9 cellular contexts compared by ENCODE assay signal in genomic region chr4:122584517-122584916, GRCh38. TPM values are rescaled to one million over a fixed set of nuclear protein-coding genes. Genes with fewer than 3 reads are reported as not detected.
DNase-seq lines count a peak whose midpoint lies in the region; ATAC-seq, FAIRE-seq and TF ChIP-seq lines count a peak whose summit lies in the region.
"Had no signal": no experiment of that assay in that cellular context is flagged by ENCODE, and none has a peak within 500 bp of the region (broad histone marks: within the 10 kb centered on the region; RNA-seq: fewer than 3 reads in every experiment).

No MANE protein-coding gene starts in this region.

- POLR2A ChIA-PET in GM10248 (lab: Yijun Ruan, JAX) = no interaction called here

- H3K27me3 Mint-ChIP-seq in activated T-cell treated with anti-CD3 and anti-CD28 coated beads, Interleukin-2, amount 50 U/mL, for 72 hours (ENCODE audit: low read depth) = no peaks in the 10 kb centered on the region

- no peak overlapping the region for H2BK120ac ChIP-seq in mesenchymal stem cell (ENCODE audit: low read depth, low read length)

- peak overlapping the region; percentile 96 for H3K27ac Mint-ChIP-seq in activated T-cell treated with anti-CD3 and anti-CD28 coated beads, Interleukin-2, amount 50 U/mL, for 72 hours

- TF ChIP-seq CTCF in GM10248 (IDR thresholded peaks at IDR 0.05; ENCODE audit: control extremely low read depth, extremely low read depth, low read depth, missing control alignments) (no peak), kidney (IDR thresholded peaks at IDR 0.05; ENCODE audit: borderline replicate concordance, extremely low read depth, insufficient read depth) (no peak), tibial artery (IDR thresholded peaks at IDR 0.05) (no peak)

- 0% methylated on average over 1 of the region's 1 CpG for WGBS in mesenchymal stem cell

- H2BK15ac ChIP-seq in mesenchymal stem cell (ENCODE audit: low read depth, poor library complexity, severe bottlenecking) = no peak overlapping the region

- no peaks in the 10 kb centered on the region for H3K27me3 ChIP-seq in mesenchymal stem cell (ENCODE audit: control insufficient read depth in 1 of 2, insufficient read depth in 1 of 2, low read length in 2 of 2)
- H3K27me3 ChIP-seq in tibial artery = no peaks in the 10 kb centered on the region
- H3K27me3 ChIP-seq: cardiac muscle cell had no signal

- H3K9ac ChIP-seq in mesenchymal stem cell (ENCODE audit: low read length) = peak overlapping the region; percentile 71
- no peak overlapping the region for H3K9ac ChIP-seq in kidney (ENCODE audit: low read length in 2 of 2)

- H3K36me3 ChIP-seq in mesenchymal stem cell (ENCODE audit: control insufficient read depth in 1 of 2, insufficient read depth in 2 of 2, low read depth in 1 of 2, low read length in 2 of 2) (no peaks in the 10 kb centered on the region), kidney (ENCODE audit: control insufficient read depth in 1 of 2, insufficient read depth in 2 of 2, low read length in 2 of 2) (no peaks in the 10 kb centered on the region), tibial artery (no peaks in the 10 kb centered on the region)
- H3K36me3 ChIP-seq: cardiac muscle cell had no signal

- no peak overlapping the region for H2AK5ac ChIP-seq in mesenchymal stem cell (ENCODE audit: low read length, severe bottlenecking)

- no peak overlapping the region for H3K14ac ChIP-seq in mesenchymal stem cell (ENCODE audit: low read length in 2 of 2)

- H3K9me3 ChIP-seq in mesenchymal stem cell (ENCODE audit: control insufficient read depth, low read length) (no peaks in the 10 kb centered on the region), kidney (ENCODE audit: control insufficient read depth in 1 of 2, low read length in 2 of 2) (no peaks in the 10 kb centered on the region), tibial artery (no peaks in the 10 kb centered on the region)

- H3K4ac ChIP-seq in mesenchymal stem cell (ENCODE audit: low read depth in 1 of 2, low read length in 2 of 2) = no peak overlapping the region

- H3K4me2 ChIP-seq in mesenchymal stem cell (ENCODE audit: low read length, poor library complexity, severe bottlenecking) = no peak overlapping the region

- CTCF ChIA-PET in GM10248 (lab: Yijun Ruan, JAX) = no interaction called here

- peaks cover 3% of the 10 kb centered on the region for H3K4me1 ChIP-seq in mesenchymal stem cell (ENCODE audit: control insufficient read depth, insufficient read depth, low read depth, low read length)
- H3K4me1 ChIP-seq in kidney (ENCODE audit: control insufficient read depth in 1 of 2, insufficient read depth in 1 of 2, low read depth in 1 of 2, low read length in 2 of 2) = no peaks in the 10 kb centered on the region
- H3K4me1 ChIP-seq in tibial artery = peaks cover 0 to 9% (median 0%) of the 10 kb centered on the region in 4 donors

- peaks cover 0 to 4% of the 10 kb centered on the region in 2 donors for H3K9me3 Mint-ChIP-seq in activated T-cell treated with anti-CD3 and anti-CD28 coated beads, Interleukin-2, amount 50 U/mL, for 72 hours

- peak; percentile 62 for ATAC-seq in HG03039 (IDR thresholded peaks at IDR 0.05; ENCODE audit: unreplicated experiment)
- peak; percentile 95 to 97 for ATAC-seq in activated T-cell treated with anti-CD3 and anti-CD28 coated beads, Interleukin-2, amount 50 U/mL, for 72 hours (replicated peaks in 1 of 2)

- H3K36me3 Mint-ChIP-seq in activated T-cell treated with anti-CD3 and anti-CD28 coated beads, Interleukin-2, amount 50 U/mL, for 72 hours (ENCODE audit: insufficient read depth in 2 of 2) = peaks cover 0 to 5% of the 10 kb centered on the region in 2 donors

- intact Hi-C loops in cardiac septum (cut with DNase I) (loop anchor here (10.0 kb wide), 1 partner anchor 680 kb away; no protein-coding TSS in a partner anchor), kidney (cut with DNase I) (no loop called here), tibial artery (cut with DNase I; ENCODE audit: low total_unique reads) (no loop called here)

- peak; percentile 25 for DNase-seq in GM10248 (ENCODE audit: extremely low spot score)
- peak in 1 of 2 donors; percentile 11 for DNase-seq in activated T-cell treated with anti-CD3 and anti-CD28 coated beads, Interleukin-2, amount 50 U/mL, for 72 hours
- DNase-seq in mesenchymal stem cell = peak; percentile 91
- DNase-seq in cardiac septum (ENCODE audit: low spot score) = no peak
- DNase-seq in kidney = no peak
- DNase-seq in tibial artery = no peak
- DNase-seq in SKM-1 treated with dmso at 0.1 percent for 144 hours (lab: John Stamatoyannopoulos, UW; ENCODE audit: unreplicated experiment) = no peak

- H3K4me3 Mint-ChIP-seq in activated T-cell treated with anti-CD3 and anti-CD28 coated beads, Interleukin-2, amount 50 U/mL, for 72 hours = peak overlapping the region; percentile 56 to 64

- no peak overlapping the region for H2BK5ac ChIP-seq in mesenchymal stem cell (ENCODE audit: low read depth, low read length, poor library complexity, severe bottlenecking)

- H4K8ac ChIP-seq in mesenchymal stem cell (ENCODE audit: low read length) = no peak overlapping the region

- peak overlapping the region in 1 of 2 experiments; percentile 48 for H3K18ac ChIP-seq in mesenchymal stem cell (ENCODE audit: low read depth in 1 of 2, low read length in 2 of 2)

- H2BK12ac ChIP-seq in mesenchymal stem cell (ENCODE audit: low read length in 2 of 2) = no peak overlapping the region

- no peak overlapping the region for H3K23ac ChIP-seq in mesenchymal stem cell (ENCODE audit: low read length in 2 of 2)

- peaks cover 54% of the 10 kb centered on the region for H3K4me1 Mint-ChIP-seq in activated T-cell treated with anti-CD3 and anti-CD28 coated beads, Interleukin-2, amount 50 U/mL, for 72 hours (ENCODE audit: low read depth)

- H3K4me3 ChIP-seq in mesenchymal stem cell (ENCODE audit: insufficient read depth in 1 of 2, low read depth in 1 of 2, low read length in 2 of 2) (peak overlapping the region in 1 of 2 experiments; percentile 26), kidney (ENCODE audit: low read length in 2 of 2) (no peak overlapping the region), tibial artery (no peak overlapping the region)
- H3K4me3 ChIP-seq: cardiac muscle cell had no signal

- no peak overlapping the region for H4K91ac ChIP-seq in mesenchymal stem cell (ENCODE audit: low read length)

- H2AFZ ChIP-seq in mesenchymal stem cell (ENCODE audit: low read depth, low read length) = no peak overlapping the region

- no peak for FAIRE-seq in kidney (lab: Jason Lieb, UNC)

- H3K27ac ChIP-seq in mesenchymal stem cell (ENCODE audit: low read length, poor library complexity, severe bottlenecking) = peak overlapping the region; percentile 26
- H3K27ac ChIP-seq in kidney (ENCODE audit: low read depth in 2 of 2, low read length in 2 of 2) = no peak overlapping the region
- H3K27ac ChIP-seq in tibial artery = no peak overlapping the region
- H3K27ac ChIP-seq: cardiac muscle cell had no signal

- H3K79me1 ChIP-seq in mesenchymal stem cell (replicated peaks; ENCODE audit: low read length, poor library complexity, severe bottlenecking) = no peaks in the 10 kb centered on the region

RNA-seq across cellular contexts. Expression of gene IL21, which starts 36.3 kb away (rescaled TPM):
- total RNA-seq in activated T-cell treated with anti-CD3 and anti-CD28 coated beads, Interleukin-2, amount 50 U/mL, for 72 hours = 10 to 100 TPM; 14.2 to 26.0 TPM
- polyA plus RNA-seq in mesenchymal stem cell (2013, experiment 1 of 2) = not detected
- polyA plus RNA-seq in mesenchymal stem cell (2013, experiment 2 of 2) = not detected
- total RNA-seq in cardiac septum (not detected), kidney (not detected)
- not detected for polyA plus RNA-seq in kidney (ENCODE audit: insufficient read depth, low read depth, low replicate concordance)
- total RNA-seq: cardiac muscle cell had no signal
- polyA plus RNA-seq: cardiac muscle cell had no signal

Comparison
In these comparisons a context has a peak if more than half of its experiments do, and no peak if none do; other contexts are left out.
1. DNase-seq: peak in GM10248 (single experiment) and mesenchymal stem cell (single experiment); none in cardiac septum (single experiment), kidney (single experiment), tibial artery (0 of 2) and SKM-1 treated with dmso at 0.1 percent for 144 hours (single experiment).
2. RNA of gene IL21, which starts 36.3 kb away (total RNA-seq): 14.2 to 26.0 TPM in activated T-cell treated with anti-CD3 and anti-CD28 coated beads, Interleukin-2, amount 50 U/mL, for 72 hours; not detected in cardiac septum (single experiment) and not detected in kidney (single experiment); every median in the first group is over 10 times any median in the second.